Comparison of ENCODE assay signal across 1 cellular context in genomic region chr10:95656291-95657164, GRCh38.
TF ChIP-seq lines count a peak whose summit lies in the region.

Gene ALDH18A1 (minus strand): TSS chr10:95656711. CDS start chr10:95653377, 3,334 bp downstream.

TF ChIP-seq in HepG2, 621 proteins besides CTCF, POLR2A, EP300 and RAD21 (continued from another document and continues in another):
- peak; percentile 72 for TF ChIP-seq NCOA1 (CRISPR knock-in tag; IDR thresholded peaks at IDR 0.05)
- TF ChIP-seq HHEX (CRISPR knock-in tag; IDR thresholded peaks at IDR 0.05): no peak
- 0 out of 2 replicates have a peak, but pooled peaks have one; percentile 71 for TF ChIP-seq ZNF678 (CRISPR knock-in tag; IDR thresholded peaks at IDR 0.05)
- 0 out of 2 replicates have a peak, but pooled peaks have one; percentile 12 for TF ChIP-seq PPARG (CRISPR knock-in tag; conservative IDR thresholded peaks at IDR 0.05)
- TF ChIP-seq GLMP (CRISPR knock-in tag; IDR thresholded peaks at IDR 0.05; ENCODE audit: borderline replicate concordance): no peak
- TF ChIP-seq ERF (CRISPR knock-in tag; IDR thresholded peaks at IDR 0.05): peak; percentile 83
- TF ChIP-seq, protein P1, sequence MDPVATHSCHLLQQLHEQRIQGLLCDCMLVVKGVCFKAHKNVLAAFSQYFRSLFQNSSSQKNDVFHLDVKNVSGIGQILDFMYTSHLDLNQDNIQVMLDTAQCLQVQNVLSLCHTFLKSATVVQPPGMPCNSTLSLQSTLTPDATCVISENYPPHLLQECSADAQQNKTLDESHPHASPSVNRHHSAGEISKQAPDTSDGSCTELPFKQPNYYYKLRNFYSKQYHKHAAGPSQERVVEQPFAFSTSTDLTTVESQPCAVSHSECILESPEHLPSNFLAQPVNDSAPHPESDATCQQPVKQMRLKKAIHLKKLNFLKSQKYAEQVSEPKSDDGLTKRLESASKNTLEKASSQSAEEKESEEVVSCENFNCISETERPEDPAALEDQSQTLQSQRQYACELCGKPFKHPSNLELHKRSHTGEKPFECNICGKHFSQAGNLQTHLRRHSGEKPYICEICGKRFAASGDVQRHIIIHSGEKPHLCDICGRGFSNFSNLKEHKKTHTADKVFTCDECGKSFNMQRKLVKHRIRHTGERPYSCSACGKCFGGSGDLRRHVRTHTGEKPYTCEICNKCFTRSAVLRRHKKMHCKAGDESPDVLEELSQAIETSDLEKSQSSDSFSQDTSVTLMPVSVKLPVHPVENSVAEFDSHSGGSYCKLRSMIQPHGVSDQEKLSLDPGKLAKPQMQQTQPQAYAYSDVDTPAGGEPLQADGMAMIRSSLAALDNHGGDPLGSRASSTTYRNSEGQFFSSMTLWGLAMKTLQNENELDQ (CRISPR knock-in tag; IDR thresholded peaks at IDR 0.05; ENCODE audit: borderline replicate concordance): no peak
- TF ChIP-seq ZNF431 (CRISPR knock-in tag; IDR thresholded peaks at IDR 0.05; ENCODE audit: borderline replicate concordance, low read depth): peak; percentile 73; the same call in 1 of the 2 replicates
- TF ChIP-seq HOXA5 (CRISPR knock-in tag; IDR thresholded peaks at IDR 0.05): peak; percentile 84; the same call in 1 of the 2 replicates
- TF ChIP-seq ZNF335 (CRISPR knock-in tag; IDR thresholded peaks at IDR 0.05): no peak
- no peak for TF ChIP-seq TAF15 (IDR thresholded peaks at IDR 0.05; ENCODE audit: low read depth, low read length, poor library complexity, severe bottlenecking)
- TF ChIP-seq, protein P2, sequence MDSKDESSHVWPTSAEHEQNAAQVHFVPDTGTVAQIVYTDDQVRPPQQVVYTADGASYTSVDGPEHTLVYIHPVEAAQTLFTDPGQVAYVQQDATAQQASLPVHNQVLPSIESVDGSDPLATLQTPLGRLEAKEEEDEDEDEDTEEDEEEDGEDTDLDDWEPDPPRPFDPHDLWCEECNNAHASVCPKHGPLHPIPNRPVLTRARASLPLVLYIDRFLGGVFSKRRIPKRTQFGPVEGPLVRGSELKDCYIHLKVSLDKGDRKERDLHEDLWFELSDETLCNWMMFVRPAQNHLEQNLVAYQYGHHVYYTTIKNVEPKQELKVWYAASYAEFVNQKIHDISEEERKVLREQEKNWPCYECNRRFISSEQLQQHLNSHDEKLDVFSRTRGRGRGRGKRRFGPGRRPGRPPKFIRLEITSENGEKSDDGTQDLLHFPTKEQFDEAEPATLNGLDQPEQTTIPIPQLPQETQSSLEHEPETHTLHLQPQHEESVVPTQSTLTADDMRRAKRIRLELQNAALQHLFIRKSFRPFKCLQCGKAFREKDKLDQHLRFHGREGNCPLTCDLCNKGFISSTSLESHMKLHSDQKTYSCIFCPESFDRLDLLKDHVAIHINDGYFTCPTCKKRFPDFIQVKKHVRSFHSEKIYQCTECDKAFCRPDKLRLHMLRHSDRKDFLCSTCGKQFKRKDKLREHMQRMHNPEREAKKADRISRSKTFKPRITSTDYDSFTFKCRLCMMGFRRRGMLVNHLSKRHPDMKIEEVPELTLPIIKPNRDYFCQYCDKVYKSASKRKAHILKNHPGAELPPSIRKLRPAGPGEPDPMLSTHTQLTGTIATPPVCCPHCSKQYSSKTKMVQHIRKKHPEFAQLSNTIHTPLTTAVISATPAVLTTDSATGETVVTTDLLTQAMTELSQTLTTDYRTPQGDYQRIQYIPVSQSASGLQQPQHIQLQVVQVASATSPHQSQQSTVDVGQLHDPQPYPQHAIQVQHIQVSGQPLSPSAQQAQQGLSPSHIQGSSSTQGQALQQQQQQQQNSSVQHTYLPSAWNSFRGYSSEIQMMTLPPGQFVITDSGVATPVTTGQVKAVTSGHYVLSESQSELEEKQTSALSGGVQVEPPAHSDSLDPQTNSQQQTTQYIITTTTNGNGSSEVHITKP (CRISPR knock-in tag; IDR thresholded peaks at IDR 0.05; ENCODE audit: low read depth): peak; percentile 88
- TF ChIP-seq SOX5 (CRISPR knock-in tag; IDR thresholded peaks at IDR 0.05; ENCODE audit: borderline replicate concordance): peak; percentile 12; the same call in 1 of the 2 replicates
- TF ChIP-seq JDP2 (CRISPR knock-in tag; IDR thresholded peaks at IDR 0.05; ENCODE audit: borderline replicate concordance): no peak
- TF ChIP-seq ETV6 (CRISPR knock-in tag; conservative IDR thresholded peaks at IDR 0.05): no peak
- TF ChIP-seq CREM (IDR thresholded peaks at IDR 0.05): no peak; the same call in 1 of the 2 replicates
- TF ChIP-seq CREM (CRISPR knock-in tag; IDR thresholded peaks at IDR 0.05): no peak
- no peak for TF ChIP-seq SMAD9 (CRISPR knock-in tag; IDR thresholded peaks at IDR 0.05)
- peak; percentile 51; the same call in 1 of the 2 replicates for TF ChIP-seq GFI1 (CRISPR knock-in tag; IDR thresholded peaks at IDR 0.05; ENCODE audit: borderline replicate concordance)
- TF ChIP-seq HMGA1 (CRISPR knock-in tag; conservative IDR thresholded peaks at IDR 0.05): no peak
- no peak for TF ChIP-seq ATRX (CRISPR knock-in tag; IDR thresholded peaks at IDR 0.05; ENCODE audit: borderline replicate concordance)
- TF ChIP-seq HNRNPH1 (optimal IDR thresholded peaks at IDR 0.05; ENCODE audit: low read depth, low read length): peak; percentile 99
- no peak for TF ChIP-seq PREB (CRISPR knock-in tag; IDR thresholded peaks at IDR 0.05)
- TF ChIP-seq NR1H2 (CRISPR knock-in tag; IDR thresholded peaks at IDR 0.05; ENCODE audit: borderline replicate concordance, low read depth): 0 out of 2 replicates have a peak, but pooled peaks have one; percentile 66
- TF ChIP-seq CEBPG (CRISPR knock-in tag; IDR thresholded peaks at IDR 0.05): peak; percentile 58
- TF ChIP-seq ZNF318 (CRISPR knock-in tag; IDR thresholded peaks at IDR 0.05): peak; percentile 20; the same call in 1 of the 2 replicates
- no peak for TF ChIP-seq PBX3 (CRISPR knock-in tag; IDR thresholded peaks at IDR 0.05; ENCODE audit: borderline replicate concordance)
- TF ChIP-seq ZNF563 (CRISPR knock-in tag; IDR thresholded peaks at IDR 0.05): no peak
- TF ChIP-seq ZSCAN5A (CRISPR knock-in tag; IDR thresholded peaks at IDR 0.05; ENCODE audit: borderline replicate concordance): peak; percentile 74; the same call in 1 of the 2 replicates
- TF ChIP-seq, protein P3, sequence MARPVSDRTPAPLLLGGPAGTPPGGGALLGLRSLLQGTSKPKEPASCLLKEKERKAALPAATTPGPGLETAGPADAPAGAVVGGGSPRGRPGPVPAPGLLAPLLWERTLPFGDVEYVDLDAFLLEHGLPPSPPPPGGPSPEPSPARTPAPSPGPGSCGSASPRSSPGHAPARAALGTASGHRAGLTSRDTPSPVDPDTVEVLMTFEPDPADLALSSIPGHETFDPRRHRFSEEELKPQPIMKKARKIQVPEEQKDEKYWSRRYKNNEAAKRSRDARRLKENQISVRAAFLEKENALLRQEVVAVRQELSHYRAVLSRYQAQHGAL (CRISPR knock-in tag; IDR thresholded peaks at IDR 0.05; ENCODE audit: not compliant biosample characterization): peak; percentile 74
- TF ChIP-seq ZNF704 (CRISPR knock-in tag; IDR thresholded peaks at IDR 0.05; ENCODE audit: borderline replicate concordance): peak; percentile 80
